ENCODE assay signal across 21 cellular contexts in the genomic region with DNA sequence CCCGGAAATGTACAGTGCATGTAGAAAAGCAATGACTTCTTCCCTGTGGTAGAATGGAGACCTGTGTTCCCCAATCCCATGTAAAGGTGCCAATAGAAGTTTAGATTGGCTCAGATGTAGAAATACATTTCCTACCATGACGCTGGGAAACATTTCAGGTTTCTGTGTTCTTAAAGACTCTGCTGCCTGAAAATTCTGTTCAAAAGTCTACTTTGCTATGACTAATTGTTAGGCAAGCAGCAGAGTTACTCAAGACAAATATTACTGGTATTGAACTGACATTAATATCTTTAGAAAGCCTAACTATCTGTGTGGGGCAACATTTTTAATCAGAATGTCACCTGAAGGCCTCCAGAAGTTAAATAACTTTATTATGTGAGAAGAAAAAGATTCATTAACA.
DNase-seq lines count a peak whose midpoint lies in the region; ATAC-seq, FAIRE-seq and TF ChIP-seq lines count a peak whose summit lies in the region.
"Had no signal": no experiment of that assay in that cellular context is flagged by ENCODE, and none has a peak within 500 bp of the region (broad histone marks: within the 10 kb centered on the region; RNA-seq: fewer than 3 reads in every experiment).

No MANE protein-coding gene starts in this region.

- dilution Hi-C loops in keratinocyte (cut with MboI; ENCODE audit: extremely low pct_ligation_motif_present, low sequenced_read_pairs), result no loop called here

- peaks cover 2% of the 10 kb centered on the region for H3K9me3 ChIP-seq in keratinocyte (ENCODE audit: control insufficient read depth, low read depth, low read length)
- H3K9me3 ChIP-seq: testis had no signal

- peak overlapping the region; percentile 31 for H3K9ac ChIP-seq in keratinocyte (ENCODE audit: control insufficient read depth, extremely low read depth, insufficient read depth, low read length)

- H3K27me3 ChIP-seq in keratinocyte (ENCODE audit: control insufficient read depth, extremely low read depth, insufficient read depth, low read length), result no peaks in the 10 kb centered on the region
- H3K27me3 ChIP-seq: dorsolateral prefrontal cortex, testis had no signal

- no peaks in the 10 kb centered on the region for H3K79me2 ChIP-seq in keratinocyte (ENCODE audit: control insufficient read depth, insufficient read depth, low read length)

- TF ChIP-seq CTCF in 22Rv1 (IDR thresholded peaks at IDR 0.05), result no peak
- no peak for TF ChIP-seq CTCF in choroid plexus epithelial cell (conservative IDR thresholded peaks at IDR 0.05; ENCODE audit: low read depth, low read length)
- TF ChIP-seq CTCF in keratinocyte (optimal IDR thresholded peaks at IDR 0.05 in 1 of 3, IDR thresholded peaks at IDR 0.05 in 1 of 3, conservative IDR thresholded peaks at IDR 0.05 in 1 of 3; ENCODE audit: extremely low read depth in 1 of 3, insufficient read depth in 2 of 3, low read length in 3 of 3), result no peak

- DNase-seq in LHCN-M2 (ENCODE audit: low read depth), result peak; percentile 44
- peak; percentile 74 for DNase-seq in choroid plexus epithelial cell (ENCODE audit: low read depth)
- DNase-seq in keratinocyte (ENCODE audit: low read depth, low spot score), result no peak
- no peak for DNase-seq in cortex of kidney (lab: John Stamatoyannopoulos, UW)
- DNase-seq in NCI-H69 (lab: John Stamatoyannopoulos, UW), result no peak
- DNase-seq in kidney glomerular epithelial cell (lab: John Stamatoyannopoulos, UW), result no peak
- DNase-seq: activated CD4-positive, alpha-beta T cell treated with anti-CD3 and anti-CD28 coated beads, Interleukin-2, amount 50 U/mL, for 1 hour; activated CD8-positive, alpha-beta memory T cell treated with anti-CD3 and anti-CD28 coated beads, Interleukin-2, amount 50 U/mL, for 48 hours; activated naive CD4-positive, alpha-beta T cell; CD4-positive, CD25-positive, alpha-beta regulatory T cell; DMS79; dorsolateral prefrontal cortex; midbrain; NCI-H1694 treated with DMSO at 0.1 percent for 48 hours; NCI-H345; testis had no signal

- H3K4me2 ChIP-seq in keratinocyte (ENCODE audit: control insufficient read depth, extremely low read depth, insufficient read depth, low read depth, low read length), result peak overlapping the region; percentile 44

- no peak overlapping the region for H3K4me3 ChIP-seq in choroid plexus epithelial cell (ENCODE audit: low read depth, low read length)
- no peak overlapping the region for H3K4me3 ChIP-seq in keratinocyte (ENCODE audit: control insufficient read depth in 2 of 3, extremely low read depth in 1 of 3, insufficient read depth in 2 of 3, low read depth in 1 of 3, low read length in 3 of 3)
- H3K4me3 ChIP-seq: dorsolateral prefrontal cortex, testis had no signal

- H3K27ac ChIP-seq in 22Rv1, result peak overlapping the region; percentile 89
- H3K27ac ChIP-seq in keratinocyte (ENCODE audit: control insufficient read depth, insufficient read depth, low read length), result peak overlapping the region; percentile 72
- H3K27ac ChIP-seq: dorsolateral prefrontal cortex, RWPE1, testis had no signal

- H3K36me3 ChIP-seq in keratinocyte (ENCODE audit: control insufficient read depth in 2 of 2, extremely low read depth in 1 of 2, insufficient read depth in 2 of 2, low read length in 2 of 2), result no peaks in the 10 kb centered on the region

- FAIRE-seq in keratinocyte (lab: Jason Lieb, UNC), result peak; percentile 55
- FAIRE-seq: H1, TTC549 had no signal

- no peaks in the 10 kb centered on the region for H4K20me1 ChIP-seq in keratinocyte (ENCODE audit: control insufficient read depth, extremely low read depth, insufficient read depth, low read length)

- ATAC-seq in GM18909 (IDR thresholded peaks at IDR 0.05; ENCODE audit: poor library complexity, unreplicated experiment), result no peak

- H3K9me1 ChIP-seq in keratinocyte (ENCODE audit: control insufficient read depth, extremely low read depth, insufficient read depth, low read length), result no peaks in the 10 kb centered on the region

- peak overlapping the region; percentile 87 for H2AFZ ChIP-seq in keratinocyte (ENCODE audit: control insufficient read depth, low read length)

- H3K4me1 ChIP-seq in keratinocyte (ENCODE audit: control insufficient read depth, extremely low read depth, insufficient read depth, low read length), result peaks cover 26% of the 10 kb centered on the region
- H3K4me1 ChIP-seq: testis had no signal

Comparison
In these comparisons a context has a peak if more than half of its experiments do, and no peak if none do; other contexts are left out.
1. DNase-seq: peak in LHCN-M2 (single experiment) and choroid plexus epithelial cell (single experiment); none in keratinocyte (single experiment), cortex of kidney (single experiment), NCI-H69 (single experiment) and kidney glomerular epithelial cell (single experiment).